ENCODE assay signal across 23 cellular contexts in the genomic region with DNA sequence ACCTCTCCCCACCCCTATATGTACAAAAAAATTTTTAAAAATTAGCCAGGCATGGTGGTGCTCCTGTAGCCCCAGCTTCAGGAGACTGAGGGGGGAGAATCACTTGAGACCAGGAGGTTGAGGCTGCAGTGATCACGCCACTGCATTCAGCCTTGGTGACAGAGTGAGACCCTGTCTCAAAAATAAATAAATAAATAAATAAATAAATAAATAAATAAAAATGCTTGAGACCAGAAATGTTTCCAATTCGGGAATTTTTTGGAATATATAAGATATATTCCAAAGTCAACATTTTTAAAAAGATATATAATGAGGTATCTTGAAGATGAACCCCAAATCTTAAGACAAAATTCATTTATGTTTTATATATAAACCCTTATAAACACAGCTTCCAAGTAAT. TPM values are rescaled to one million over a fixed set of nuclear protein-coding genes. Genes with fewer than 3 reads are reported as not detected.
DNase-seq lines count a peak whose midpoint lies in the region; ATAC-seq, FAIRE-seq and TF ChIP-seq lines count a peak whose summit lies in the region.
"Had no signal": no experiment of that assay in that cellular context is flagged by ENCODE, and none has a peak within 500 bp of the region (broad histone marks: within the 10 kb centered on the region; RNA-seq: fewer than 3 reads in every experiment).

No MANE protein-coding gene starts in this region.

- TF ChIP-seq RAD21 in HCT116 (IDR thresholded peaks at IDR 0.05; ENCODE audit: low read depth) = no peak

- intact Hi-C loops in HCT116 (cut with micrococcal nuclease) = loop anchor here (10.0 kb wide), 1 partner anchor 394 kb away; no protein-coding TSS in a partner anchor

- H3K27me3 Mint-ChIP-seq in WTC11 (ENCODE audit: low read depth) = peaks cover 2% of the 10 kb centered on the region

- peaks cover 69 to 78% of the 10 kb centered on the region in 2 experiments for H3K4me1 ChIP-seq in HCT116 (ENCODE audit: control insufficient read depth in 1 of 2, insufficient read depth in 2 of 2, low read length in 2 of 2)
- H3K4me1 ChIP-seq in hepatocyte (ENCODE audit: insufficient read depth) = peaks cover 53% of the 10 kb centered on the region
- peaks cover 33% of the 10 kb centered on the region for H3K4me1 ChIP-seq in smooth muscle cell (ENCODE audit: low read depth)

- no peak for ATAC-seq in HCT116
- no peak for ATAC-seq in WTC11

- no peak for FAIRE-seq in H54 (lab: Jason Lieb, UNC)
- FAIRE-seq in GM19239 (lab: Jason Lieb, UNC) = no peak
- FAIRE-seq: endothelial cell of umbilical vein had no signal

- H3K27me3 ChIP-seq in HCT116 (ENCODE audit: insufficient read depth, low read length) (no peaks in the 10 kb centered on the region), hepatocyte (no peaks in the 10 kb centered on the region), smooth muscle cell (ENCODE audit: low read depth) (no peaks in the 10 kb centered on the region)
- H3K27me3 ChIP-seq: neural progenitor cell, right atrium auricular region, upper lobe of right lung had no signal

- H3K9ac ChIP-seq in HCT116 (ENCODE audit: low read length) = no peak overlapping the region
- peak overlapping the region; percentile 53 for H3K9ac ChIP-seq in smooth muscle cell (ENCODE audit: low read depth)
- H3K9ac ChIP-seq: GM23248, neural progenitor cell, SK-N-SH had no signal

- H3K9me2 ChIP-seq in HCT116 (ENCODE audit: insufficient read depth) (no peaks in the 10 kb centered on the region), hepatocyte (replicated peaks; ENCODE audit: insufficient read depth) (no peaks in the 10 kb centered on the region)
- H3K9me2 ChIP-seq: SK-N-SH had no signal

- H3K79me2 ChIP-seq in HCT116 (ENCODE audit: insufficient read depth, low read length) (no peaks in the 10 kb centered on the region), hepatocyte (no peaks in the 10 kb centered on the region), smooth muscle cell (ENCODE audit: low read depth) (no peaks in the 10 kb centered on the region)

- TF ChIP-seq POLR2A in HCT116 (IDR thresholded peaks at IDR 0.05; ENCODE audit: borderline replicate concordance, extremely low read depth, insufficient read depth, insufficient read length) (no peak), H54 (IDR thresholded peaks at IDR 0.05; ENCODE audit: low read depth, low read length) (no peak)

- no peaks in the 10 kb centered on the region for H3F3A ChIP-seq in smooth muscle cell (ENCODE audit: low read depth)

- RAD21 ChIA-PET in HCT116 (lab: Charles Lee; ENCODE audit: low non-redundant PET in 1 of 2, low total read pairs in 2 of 2, uncharacterized antibody in 2 of 2, unreplicated experiment in 2 of 2) = no interaction called here

- H3K4me3 Mint-ChIP-seq in WTC11 = no peak overlapping the region
- H3K4me3 Mint-ChIP-seq: CD14-positive monocyte, IgD-negative memory B cell, neural progenitor cell had no signal

- DNase-seq in HCT116 (ENCODE audit: low read depth, low spot score) (no peak), WTC11 (ENCODE audit: low spot score) (no peak), hepatocyte (ENCODE audit: low spot score) (no peak), smooth muscle cell (lab: John Stamatoyannopoulos, UW; ENCODE audit: unreplicated experiment) (no peak), H54 (ENCODE audit: insufficient read length, low spot score) (no peak), activated gamma-delta T cell treated with Interleukin-2 at 50 U/mL for 16 hours (no peak), iPS-NIHi7 (ENCODE audit: extremely low spot score) (no peak), GM19239 (ENCODE audit: insufficient read length, low spot score) (no peak)
- DNase-seq: activated CD4-positive, alpha-beta T cell treated with anti-CD3 and anti-CD28 coated beads, Interleukin-2, amount 50 U/mL, for 4 hours; activated T-cell treated with anti-CD3 and anti-CD28 coated beads, Interleukin-2, amount 50 U/mL, for 48 hours; DND-41; GF-D8; left ventricle myocardium superior; SK-N-SH; stimulated activated CD4-positive, alpha-beta T cell treated with anti-CD3 and anti-CD28 coated beads, Interleukin-12 subunit alpha, Interleukin-12 subunit beta, amount 100 ng/mL, for 4 hours; stimulated activated CD4-positive, alpha-beta T cell treated with anti-CD3 and anti-CD28 coated beads, Interleukin-4, amount 100 ng/mL, for 1 hour; upper lobe of right lung had no signal

- TF ChIP-seq CTCF in HCT116 (IDR thresholded peaks at IDR 0.05 in 2 of 3, conservative IDR thresholded peaks at IDR 0.05 in 1 of 3; ENCODE audit: borderline replicate concordance in 1 of 3, insufficient read depth in 1 of 3, low read depth in 2 of 3, low read length in 2 of 3) (no peak), WTC11 (IDR thresholded peaks at IDR 0.05) (no peak), hepatocyte (IDR thresholded peaks at IDR 0.05; ENCODE audit: poor library complexity) (no peak), smooth muscle cell (IDR thresholded peaks at IDR 0.05; ENCODE audit: borderline replicate concordance, insufficient read depth, poor library complexity, severe bottlenecking) (no peak)

- H3K27ac ChIP-seq in HCT116 (ENCODE audit: low read depth, low read length) = no peak overlapping the region; the same call in 1 of the 2 replicates
- peak overlapping the region; percentile 87 for H3K27ac ChIP-seq in hepatocyte
- H3K27ac ChIP-seq in smooth muscle cell (ENCODE audit: low read depth) = peak overlapping the region; percentile 93
- H3K27ac ChIP-seq: GM23248, neural progenitor cell had no signal

- H4K20me1 ChIP-seq in HCT116 (ENCODE audit: insufficient read depth) = no peaks in the 10 kb centered on the region
- no peaks in the 10 kb centered on the region for H4K20me1 ChIP-seq in hepatocyte (ENCODE audit: insufficient read depth, poor library complexity, severe bottlenecking)
- H4K20me1 ChIP-seq in smooth muscle cell (ENCODE audit: low read depth) = no peaks in the 10 kb centered on the region

- H3K9me3 Mint-ChIP-seq in WTC11 = no peaks in the 10 kb centered on the region
- H3K9me3 Mint-ChIP-seq: CD14-positive monocyte, IgD-negative memory B cell had no signal

- CTCF ChIA-PET in HCT116 (lab: Charles Lee) = interaction anchor here (0.7 to 3.0 kb wide), 7 partner anchors 8 to 564 kb away, joined by 3 to 10 read pairs (median 7); a partner anchor contains a TSS
- CTCF ChIA-PET in WTC11 (lab: Charles Lee) = interaction anchor here (0.9 to 5.6 kb wide), 11 partner anchors 18 to 564 kb away, joined by 3 to 61 read pairs (median 5); a partner anchor contains a TSS

- no TSS peak for BruUV-seq in HCT116 (replicated peaks; lab: Mats Ljungman, UMichigan)

- H3K36me3 Mint-ChIP-seq in WTC11 = no peaks in the 10 kb centered on the region
- H3K36me3 Mint-ChIP-seq: CD14-positive monocyte, neural progenitor cell had no signal

- H3K4me2 ChIP-seq in HCT116 (ENCODE audit: low read length) = peak overlapping the region; percentile 59; the same call in 1 of the 2 replicates
- H3K4me2 ChIP-seq in hepatocyte = no peak overlapping the region
- peak overlapping the region; percentile 63 for H3K4me2 ChIP-seq in smooth muscle cell
- H3K4me2 ChIP-seq: SK-N-SH had no signal

- POLR2A ChIA-PET in HCT116 (lab: Charles Lee) = no interaction called here
- POLR2A ChIA-PET in WTC11 (lab: Charles Lee) = interaction anchor here (1.3 kb wide), 1 partner anchor 82 kb away, joined by 3 read pairs; no protein-coding TSS in a partner anchor

- H3K36me3 ChIP-seq in HCT116 (ENCODE audit: control insufficient read depth in 1 of 2, insufficient read depth in 2 of 2, low read length in 2 of 2) = no peaks in the 10 kb centered on the region
- H3K36me3 ChIP-seq in hepatocyte (replicated peaks; ENCODE audit: insufficient read depth, low read depth) = no peaks in the 10 kb centered on the region
- H3K36me3 ChIP-seq in smooth muscle cell (ENCODE audit: low read depth) = no peaks in the 10 kb centered on the region
- H3K36me3 ChIP-seq: neural progenitor cell, right atrium auricular region, upper lobe of right lung had no signal

- H2AFZ ChIP-seq in HCT116 (ENCODE audit: low read depth, low read length, poor library complexity, severe bottlenecking) (no peak overlapping the region), hepatocyte (no peak overlapping the region), smooth muscle cell (ENCODE audit: low read depth) (no peak overlapping the region)
- H2AFZ ChIP-seq: GM23248 had no signal

- no peak overlapping the region for H3K4me3 ChIP-seq in HCT116 (replicated peaks in 1 of 2; ENCODE audit: low read depth in 1 of 2, low read length in 2 of 2)
- H3K4me3 ChIP-seq in hepatocyte = no peak overlapping the region
- no peak overlapping the region for H3K4me3 ChIP-seq in smooth muscle cell
- H3K4me3 ChIP-seq: GM23248, neural progenitor cell, upper lobe of right lung had no signal

- H3K9me3 ChIP-seq in HCT116 (ENCODE audit: control insufficient read depth in 1 of 2, insufficient read depth in 1 of 2, low read depth in 1 of 2, low read length in 2 of 2) = no peaks in the 10 kb centered on the region
- H3K9me3 ChIP-seq in hepatocyte (ENCODE audit: low read depth) = no peaks in the 10 kb centered on the region
- no peaks in the 10 kb centered on the region for H3K9me3 ChIP-seq in smooth muscle cell (replicated peaks; ENCODE audit: low read depth)
- H3K9me3 ChIP-seq: right atrium auricular region, SK-N-SH, upper lobe of right lung had no signal

- no peak overlapping the region for H3K27ac Mint-ChIP-seq in WTC11
- H3K27ac Mint-ChIP-seq: IgD-negative memory B cell, neural progenitor cell had no signal

- H3K4me1 Mint-ChIP-seq in WTC11 = peaks cover 69% of the 10 kb centered on the region

- 86% methylated on average over 2 of the region's 2 CpGs for WGBS in hepatocyte (ENCODE audit: low lambda C conversion rate, missing lambda C conversion rate)
- WGBS in smooth muscle cell (ENCODE audit: low lambda C conversion rate) = 80% methylated on average over 2 of the region's 2 CpGs

TF ChIP-seq in WTC11, 78 proteins besides CTCF, POLR2A, EP300 and RAD21:
- peak; percentile 35; the same call in 1 of the 2 replicates for TF ChIP-seq HMGA2 (CRISPR knock-in tag; IDR thresholded peaks at IDR 0.05)
- no peak for TF ChIP-seq FOXJ3 (CRISPR knock-in tag; IDR thresholded peaks at IDR 0.05; ENCODE audit: borderline replicate concordance)
TF ChIP-seq in WTC11: peak in this region for 1.

RNA-seq across cellular contexts. Expression of a gene that starts 42.4 kb away (rescaled TPM):
- total RNA-seq in HCT116 (2021; ENCODE audit: unreplicated experiment) (101 TPM), WTC11 (2021) (67.9 to 80.0 TPM (median 79.2 TPM) in 3 replicates), hepatocyte (41.7 and 47.7 TPM in 2 replicates), smooth muscle cell (25.1 and 43.9 TPM in 2 replicates)
- polyA plus RNA-seq in HCT116 (2012) = 46.0 and 57.7 TPM in 2 replicates
- polyA plus RNA-seq in hepatocyte (45.4 and 54.3 TPM in 2 replicates), smooth muscle cell (46.6 and 52.7 TPM in 2 replicates)
